In genomic region chr18:3014501-3015202, GRCh38 we compare ENCODE assay signal across 9 cellular contexts. TPM values are rescaled to one million over a fixed set of nuclear protein-coding genes. Genes with fewer than 3 reads are reported as not detected.
A peak's percentile ranks its signal among the peaks of the same experiment; 100 is the strongest.
DNase-seq lines count a peak whose midpoint lies in the region; TF ChIP-seq lines count a peak whose summit lies in the region.
"Had no signal": no experiment of that assay in that cellular context is flagged by ENCODE, and none has a peak within 500 bp of the region (broad histone marks: within the 10 kb centered on the region; RNA-seq: fewer than 3 reads in every experiment).

No MANE protein-coding gene starts in this region.

- H3K9me3 ChIP-seq in Peyer's patch: no peaks in the 10 kb centered on the region

- no CpG with 5 or more reads among the region's 7 CpGs for WGBS in mesendoderm (ENCODE audit: extremely low coverage, insufficient coverage, low lambda C conversion rate)

- no peak overlapping the region for H2AK5ac ChIP-seq in mesendoderm (ENCODE audit: low read length)

- no peak overlapping the region for H2BK5ac ChIP-seq in mesendoderm (ENCODE audit: low read length)

- H3K4me2 ChIP-seq in mesendoderm (ENCODE audit: low read length): no peak overlapping the region

- H3K79me1 ChIP-seq in mesendoderm (ENCODE audit: low read length): peaks cover 3% of the 10 kb centered on the region

- H3K9ac ChIP-seq in mesendoderm (ENCODE audit: low read length): no peak overlapping the region

- H3K79me2 ChIP-seq in mesendoderm (ENCODE audit: control insufficient read depth, insufficient read depth, low read length): peaks cover 2% of the 10 kb centered on the region

- no peak overlapping the region for H2BK15ac ChIP-seq in mesendoderm (replicated peaks; ENCODE audit: low read depth)

- TF ChIP-seq CTCF in Peyer's patch (IDR thresholded peaks at IDR 0.05) (no peak), dorsolateral prefrontal cortex (IDR thresholded peaks at IDR 0.05 in 54 of 56, conservative IDR thresholded peaks at IDR 0.05 in 2 of 56; ENCODE audit: low read depth in 1 of 56, partially characterized antibody in 56 of 56) (no peak), osteocyte (IDR thresholded peaks at IDR 0.05) (no peak)

- H3K23ac ChIP-seq in mesendoderm (ENCODE audit: low read length): no peak overlapping the region

- H3K4me3 ChIP-seq in Peyer's patch (no peak overlapping the region), dorsolateral prefrontal cortex (peak overlapping the region in 22 of 59 donors; percentile 8 to 94 (median 83)), mesendoderm (ENCODE audit: low read length) (no peak overlapping the region)

- no peaks in the 10 kb centered on the region for H3K9me3 Mint-ChIP-seq in osteocyte (ENCODE audit: unreplicated experiment)

- no peak overlapping the region for H4K5ac ChIP-seq in mesendoderm (ENCODE audit: low read length)

- no peak overlapping the region for H3K18ac ChIP-seq in mesendoderm (ENCODE audit: low read length)

- H3K4me1 ChIP-seq in Peyer's patch (peaks cover 0 to 42% (median 8%) of the 10 kb centered on the region in 4 donors), mesendoderm (ENCODE audit: control insufficient read depth, low read depth, low read length) (no peaks in the 10 kb centered on the region)

- H3K27me3 Mint-ChIP-seq in osteocyte (ENCODE audit: unreplicated experiment): no peaks in the 10 kb centered on the region

- no peak overlapping the region for H2BK120ac ChIP-seq in mesendoderm (ENCODE audit: low read depth, low read length)

- peaks cover 58% of the 10 kb centered on the region for H3K4me1 Mint-ChIP-seq in osteocyte (ENCODE audit: unreplicated experiment)

- peak overlapping the region in 3 of 4 donors; percentile 6 to 74 (median 68) for H3K27ac ChIP-seq in Peyer's patch
- peak overlapping the region in 56 of 59 donors; percentile 7 to 86 (median 71) for H3K27ac ChIP-seq in dorsolateral prefrontal cortex
- no peak overlapping the region for H3K27ac ChIP-seq in mesendoderm (ENCODE audit: low read depth, low read length)

- H3K27ac Mint-ChIP-seq in osteocyte (ENCODE audit: unreplicated experiment): peak overlapping the region; percentile 36

- no peaks in the 10 kb centered on the region for H3K36me3 ChIP-seq in Peyer's patch
- no peaks in the 10 kb centered on the region for H3K36me3 ChIP-seq in mesendoderm (ENCODE audit: control insufficient read depth, insufficient read depth, low read length)

- H3K56ac ChIP-seq in mesendoderm (ENCODE audit: low read length): no peak overlapping the region

- intact Hi-C loops in dorsolateral prefrontal cortex (cut with DNase I): loop anchor here (5.0 to 10.0 kb wide), 6 partner anchors 48 to 138 kb away; no protein-coding TSS in a partner anchor

- H3K4ac ChIP-seq in mesendoderm (ENCODE audit: low read depth, low read length): no peak overlapping the region

- DNase-seq in GDM1 (lab: John Stamatoyannopoulos, UW) (peak; percentile 27), Peyer's patch (no peak), dorsolateral prefrontal cortex (no peak), osteocyte (ENCODE audit: extremely low spot score, unreplicated experiment) (no peak), glomerular visceral epithelial cell (ENCODE audit: extremely low spot score) (no peak), NCI-H82 treated with DMSO at 0.1 percent for 48 hours (lab: John Stamatoyannopoulos, UW; ENCODE audit: unreplicated experiment) (no peak), NAMALWA (ENCODE audit: low spot score) (no peak), mesendoderm (no peak)
- DNase-seq: NCI-H1930 had no signal

- peaks cover 12% of the 10 kb centered on the region for H3K36me3 Mint-ChIP-seq in osteocyte (ENCODE audit: unreplicated experiment)

- H4K8ac ChIP-seq in mesendoderm (ENCODE audit: low read depth, low read length): no peak overlapping the region

- no peaks in the 10 kb centered on the region for H3K27me3 ChIP-seq in Peyer's patch
- H3K27me3 ChIP-seq in dorsolateral prefrontal cortex: no peaks in the 10 kb centered on the region
- no peaks in the 10 kb centered on the region for H3K27me3 ChIP-seq in mesendoderm (ENCODE audit: insufficient read depth, low read length, poor library complexity)

- TF ChIP-seq POLR2A in Peyer's patch (IDR thresholded peaks at IDR 0.05): no peak

- H3K4me3 Mint-ChIP-seq in osteocyte (ENCODE audit: unreplicated experiment): no peak overlapping the region

RNA-seq across cellular contexts. Expression of gene LPIN2, which starts 1.7 kb away (rescaled TPM):
- total RNA-seq in Peyer's patch (100 to 1,000 TPM in 3 of 4 donors, 10 to 100 TPM in 1; 29.7 to 178 (median 133) TPM), dorsolateral prefrontal cortex (10 to 100 TPM; 37.1 to 95.3 (median 57.4) TPM), osteocyte (34.8 and 36.9 TPM in 2 replicates)
- polyA plus RNA-seq in mesendoderm (2013, experiment 1 of 2): 7.8 TPM
- polyA plus RNA-seq in mesendoderm (2013, experiment 2 of 2): 8.8 TPM
